ENCODE assay signal across 20 cellular contexts in the genomic region with DNA sequence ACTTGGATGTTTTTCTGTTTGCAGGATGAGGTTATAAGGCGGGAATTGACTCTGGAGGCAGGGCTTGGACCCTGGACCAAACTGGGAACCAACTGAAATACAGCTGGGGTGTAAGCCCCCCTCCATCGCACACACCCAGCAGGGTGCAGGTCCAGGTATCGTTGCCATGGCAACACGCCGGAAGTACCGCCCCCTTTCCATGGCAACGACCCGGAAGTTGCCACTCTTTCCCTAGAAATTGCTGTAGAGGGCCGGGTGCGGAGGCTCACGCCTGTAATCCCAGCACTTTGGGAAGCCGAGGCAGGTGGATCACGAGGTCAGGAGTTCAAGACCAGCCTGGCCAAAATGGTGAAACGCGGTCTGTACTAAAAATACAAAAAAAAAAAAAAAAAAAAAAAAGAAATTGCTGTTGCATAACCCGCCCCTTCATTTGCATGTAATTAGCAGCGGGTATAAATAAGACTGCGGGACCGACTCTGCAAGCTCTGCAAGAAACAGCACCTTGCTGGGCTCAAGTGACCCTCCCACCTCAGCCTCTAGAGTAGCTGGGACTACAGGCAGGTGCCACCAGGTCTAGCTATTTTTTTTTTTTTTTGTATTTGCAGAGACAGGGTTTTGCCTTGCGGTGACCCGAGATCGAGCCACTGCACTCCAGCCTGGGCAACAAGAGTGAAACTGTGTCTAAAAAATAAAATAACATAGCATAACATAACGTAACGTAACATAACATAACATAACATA.
DNase-seq lines count a peak whose midpoint lies in the region; ATAC-seq and TF ChIP-seq lines count a peak whose summit lies in the region.
"Had no signal": no experiment of that assay in that cellular context is flagged by ENCODE, and none has a peak within 500 bp of the region (broad histone marks: within the 10 kb centered on the region; RNA-seq: fewer than 3 reads in every experiment).

No MANE protein-coding gene starts in this region.

- CTCF ChIA-PET in activated CD8-positive, alpha-beta T cell treated with anti-CD3 and anti-CD28 coated beads, Interleukin-2, amount 10 ng/mL, durations not matched to agents 7 days and 5 days (lab: Charles Lee) = no interaction called here

- no peaks in the 10 kb centered on the region for H3K4me1 Mint-ChIP-seq in activated CD8-positive, alpha-beta T cell treated with anti-CD3 and anti-CD28 coated beads, Interleukin-2, amount 10 ng/mL, durations not matched to agents 7 days and 5 days (ENCODE audit: low read depth)
- H3K4me1 Mint-ChIP-seq in neural progenitor cell = peaks cover 16% of the 10 kb centered on the region

- H2AFZ ChIP-seq in neural progenitor cell (replicated peaks) = no peak overlapping the region
- H2AFZ ChIP-seq: parathyroid adenoma, PC-9 had no signal

- no peaks in the 10 kb centered on the region for H3K27me3 ChIP-seq in neural progenitor cell

- no peak overlapping the region for H3K27ac ChIP-seq in neural progenitor cell
- H3K27ac ChIP-seq: breast epithelium, left lung, parathyroid adenoma, PC-9, skin epidermis had no signal

- H3K36me3 ChIP-seq in neural progenitor cell = no peaks in the 10 kb centered on the region
- H3K36me3 ChIP-seq: breast epithelium, left lung had no signal

- no peak overlapping the region for H3K9ac ChIP-seq in neural progenitor cell
- H3K9ac ChIP-seq: parathyroid adenoma had no signal

- H3K79me2 ChIP-seq in neural progenitor cell (ENCODE audit: low read depth) = no peaks in the 10 kb centered on the region
- H3K79me2 ChIP-seq: parathyroid adenoma had no signal

- H4K20me1 ChIP-seq in neural progenitor cell (ENCODE audit: low read depth) = no peaks in the 10 kb centered on the region

- no peaks in the 10 kb centered on the region for H3K9me3 ChIP-seq in neural progenitor cell (ENCODE audit: low read depth)

- no peaks in the 10 kb centered on the region for H3K36me3 Mint-ChIP-seq in activated CD8-positive, alpha-beta T cell treated with anti-CD3 and anti-CD28 coated beads, Interleukin-2, amount 10 ng/mL, durations not matched to agents 7 days and 5 days (ENCODE audit: low read depth)
- H3K36me3 Mint-ChIP-seq in neural progenitor cell = no peaks in the 10 kb centered on the region

- H3F3A ChIP-seq in neural progenitor cell (ENCODE audit: low read depth) = peaks cover 17% of the 10 kb centered on the region

- H3K4me3 ChIP-seq in neural progenitor cell = no peak overlapping the region
- H3K4me3 ChIP-seq: breast epithelium, GM12878, left lung, PC-9, skin epidermis had no signal

- DNase-seq in SKM-1 treated with dmso at 0.1 percent for 144 hours (lab: John Stamatoyannopoulos, UW; ENCODE audit: unreplicated experiment) (peak; percentile 1), SKM-1 (lab: John Stamatoyannopoulos, UW; ENCODE audit: unreplicated experiment) (no peak), neural progenitor cell (ENCODE audit: low spot score) (peak; percentile 23), NCI-H1930 (lab: John Stamatoyannopoulos, UW) (no peak), hepatic stellate cell (ENCODE audit: low spot score) (no peak)
- peak; percentile 30 for DNase-seq in activated CD8-positive, alpha-beta T cell treated with anti-CD3 and anti-CD28 coated beads, Interleukin-2, amount 10 ng/mL, durations not matched to agents 7 days and 5 days
- DNase-seq: activated naive CD4-positive, alpha-beta T cell; CD8-positive, alpha-beta memory T cell; effector CD4-positive, alpha-beta T cell; left lung; NCI-H146; NCI-H446; PC-9; stimulated activated naive B cell treated with anti-CD40 and anti-IgM and Interleukin-4, amounts not matched to agents 10 μg/mL and 1 μg/mL and 100 μg/mL, for 72 hours had no signal

- peaks cover 15% of the 10 kb centered on the region for H3K9me3 Mint-ChIP-seq in activated CD8-positive, alpha-beta T cell treated with anti-CD3 and anti-CD28 coated beads, Interleukin-2, amount 10 ng/mL, durations not matched to agents 7 days and 5 days (ENCODE audit: insufficient read depth)
- peaks cover 5% of the 10 kb centered on the region for H3K9me3 Mint-ChIP-seq in neural progenitor cell

- H3K27me3 Mint-ChIP-seq in activated CD8-positive, alpha-beta T cell treated with anti-CD3 and anti-CD28 coated beads, Interleukin-2, amount 10 ng/mL, durations not matched to agents 7 days and 5 days (ENCODE audit: low read depth) = no peaks in the 10 kb centered on the region
- H3K27me3 Mint-ChIP-seq in neural progenitor cell (ENCODE audit: insufficient read depth, low read depth) = peaks cover 27% of the 10 kb centered on the region

- no peak overlapping the region for H3K27ac Mint-ChIP-seq in activated CD8-positive, alpha-beta T cell treated with anti-CD3 and anti-CD28 coated beads, Interleukin-2, amount 10 ng/mL, durations not matched to agents 7 days and 5 days
- no peak overlapping the region for H3K27ac Mint-ChIP-seq in neural progenitor cell
- H3K27ac Mint-ChIP-seq: stimulated activated naive B cell treated with anti-CD40 and anti-IgM and Interleukin-4, amounts not matched to agents 10 μg/mL and 1 μg/mL and 100 μg/mL, for 72 hours had no signal

- POLR2A ChIA-PET in activated CD8-positive, alpha-beta T cell treated with anti-CD3 and anti-CD28 coated beads, Interleukin-2, amount 10 ng/mL, durations not matched to agents 7 days and 5 days (lab: Charles Lee) = no interaction called here

- peaks cover 10% of the 10 kb centered on the region for H3K4me1 ChIP-seq in neural progenitor cell
- H3K4me1 ChIP-seq: breast epithelium, left lung, parathyroid adenoma had no signal

- ATAC-seq in HG03135 (IDR thresholded peaks at IDR 0.05; ENCODE audit: unreplicated experiment) = peak; percentile 58
- no peak for ATAC-seq in activated CD8-positive, alpha-beta T cell treated with anti-CD3 and anti-CD28 coated beads, Interleukin-2, amount 10 ng/mL, durations not matched to agents 7 days and 5 days
- no peak for ATAC-seq in GM18907 (IDR thresholded peaks at IDR 0.05; ENCODE audit: unreplicated experiment)
- ATAC-seq: GM12878, left lung had no signal

- no peak overlapping the region for H3K4me3 Mint-ChIP-seq in activated CD8-positive, alpha-beta T cell treated with anti-CD3 and anti-CD28 coated beads, Interleukin-2, amount 10 ng/mL, durations not matched to agents 7 days and 5 days
- H3K4me3 Mint-ChIP-seq in neural progenitor cell = no peak overlapping the region
- H3K4me3 Mint-ChIP-seq: stimulated activated naive B cell treated with anti-CD40 and anti-IgM and Interleukin-4, amounts not matched to agents 10 μg/mL and 1 μg/mL and 100 μg/mL, for 72 hours had no signal

- no peak overlapping the region for H3K4me2 ChIP-seq in neural progenitor cell
- H3K4me2 ChIP-seq: PC-9 had no signal

- no peak for TF ChIP-seq CTCF in neural progenitor cell (IDR thresholded peaks at IDR 0.05)

Comparison
In these comparisons a context has a peak if more than half of its experiments do, and no peak if none do; other contexts are left out.
1. DNase-seq: peak in SKM-1 treated with dmso at 0.1 percent for 144 hours (single experiment), activated CD8-positive, alpha-beta T cell treated with anti-CD3 and anti-CD28 coated beads, Interleukin-2, amount 10 ng/mL, durations not matched to agents 7 days and 5 days (single experiment) and neural progenitor cell (single experiment); none in SKM-1 (single experiment), NCI-H1930 (0 of 2) and hepatic stellate cell (single experiment).